ENCODE assay signal across 1 cellular context in the genomic region with DNA sequence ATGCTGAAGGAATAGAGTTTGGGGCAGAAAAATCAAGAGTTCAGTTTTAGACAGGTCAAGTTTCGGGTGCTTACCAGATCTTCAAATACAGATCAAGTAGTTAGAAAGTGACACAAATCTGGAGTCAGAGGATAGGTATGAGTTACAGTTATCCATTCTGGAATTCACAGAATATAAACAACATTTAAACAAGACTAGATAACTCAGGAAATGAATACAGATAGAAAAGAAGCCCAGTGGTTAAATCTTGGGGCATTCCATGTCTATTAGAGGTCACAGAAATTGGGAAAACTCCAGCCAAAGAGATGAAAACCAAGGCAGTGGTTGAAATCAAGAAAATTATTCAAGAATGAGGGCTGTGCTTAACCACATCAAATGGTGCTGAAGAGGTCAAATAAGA.
TF ChIP-seq lines count a peak whose summit lies in the region.

No MANE protein-coding gene starts in this region.

TF ChIP-seq in IMR-90, 13 proteins besides CTCF, POLR2A, EP300 and RAD21:
- no peak for TF ChIP-seq CHD1 (IDR thresholded peaks at IDR 0.05; ENCODE audit: low read depth, low read length)
- TF ChIP-seq MXI1 (IDR thresholded peaks at IDR 0.05; ENCODE audit: borderline replicate concordance, low read depth, low read length): no peak
